Comparison of ENCODE assay signal across 20 cellular contexts in the genomic region with DNA sequence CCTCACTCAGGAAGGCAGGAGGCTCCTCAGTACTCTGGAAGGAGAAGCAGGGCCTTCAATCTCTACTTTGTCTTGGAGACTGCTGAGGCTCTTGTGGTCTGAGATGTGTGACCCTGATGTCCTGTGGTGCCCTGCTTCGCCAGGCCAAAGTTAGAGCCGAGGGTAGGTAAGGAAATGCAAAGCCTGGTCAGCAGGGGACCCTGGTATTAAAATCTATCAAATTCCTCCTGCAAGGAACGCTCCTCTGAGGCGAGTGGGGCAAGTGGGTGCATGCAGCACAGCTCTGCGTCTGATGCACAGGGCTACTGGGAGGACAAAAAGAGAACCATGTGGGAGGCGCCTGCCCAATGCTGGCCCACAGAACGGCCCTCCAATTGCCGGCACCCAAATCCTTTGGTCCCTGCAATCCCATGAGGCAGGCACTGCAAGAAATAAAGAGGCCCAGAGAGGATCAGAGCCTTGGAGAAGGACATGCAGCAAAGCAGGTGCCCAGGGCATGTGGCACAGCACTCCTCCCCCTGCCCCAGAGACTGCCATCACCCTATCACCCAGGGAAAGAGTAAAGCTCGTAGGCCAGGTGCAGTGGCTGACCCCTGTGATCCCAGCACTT. TPM values are rescaled to one million over a fixed set of nuclear protein-coding genes. Genes with fewer than 3 reads are reported as not detected.
DNase-seq lines count a peak whose midpoint lies in the region; ATAC-seq and TF ChIP-seq lines count a peak whose summit lies in the region.
"Had no signal": no experiment of that assay in that cellular context is flagged by ENCODE, and none has a peak within 500 bp of the region (broad histone marks: within the 10 kb centered on the region; RNA-seq: fewer than 3 reads in every experiment).

No MANE protein-coding gene starts in this region.

- intact Hi-C loops in naive thymus-derived CD4-positive, alpha-beta T cell (cut with micrococcal nuclease): loop anchor here in 1 of 2 donors (2.0 kb wide), 1 partner anchor 21 kb away; no protein-coding TSS in a partner anchor
- intact Hi-C loops in esophagus squamous epithelium (cut with DNase I): no loop called here
- intact Hi-C loops in activated T-helper 2 cell treated with anti-CD3 and anti-CD28 coated beads, Interferon-gamma antibody, Interleukin-2, Interleukin-4, amounts not matched to agents 10 μg/mL and 5 μg/mL and 100 μg/mL, durations not matched to agents 14 hours and 24 hours and 36 hours (cut with micrococcal nuclease): loop anchor here (5.0 kb wide), 2 partner anchors 73 to 468 kb away; no protein-coding TSS in a partner anchor

- no peaks in the 10 kb centered on the region for H3K27me3 ChIP-seq in naive thymus-derived CD4-positive, alpha-beta T cell (ENCODE audit: control insufficient read depth in 2 of 2, insufficient read depth in 2 of 2, low read length in 2 of 2)
- H3K27me3 ChIP-seq in esophagus squamous epithelium: no peaks in the 10 kb centered on the region
- H3K27me3 ChIP-seq: adrenal gland, esophagus muscularis mucosa had no signal

- peaks cover 18 to 42% of the 10 kb centered on the region in 2 donors for H3K4me1 ChIP-seq in naive thymus-derived CD4-positive, alpha-beta T cell (ENCODE audit: control insufficient read depth in 2 of 2, insufficient read depth in 2 of 2, low read length in 2 of 2)
- peaks cover 19 to 61% (median 20%) of the 10 kb centered on the region in 3 donors for H3K4me1 ChIP-seq in esophagus squamous epithelium

- H3K27ac ChIP-seq in naive thymus-derived CD4-positive, alpha-beta T cell (ENCODE audit: low read depth, low read length): peak overlapping the region; percentile 19
- no peak overlapping the region for H3K27ac ChIP-seq in esophagus squamous epithelium
- H3K27ac ChIP-seq: adrenal gland, esophagus muscularis mucosa had no signal

- TF ChIP-seq POLR2A in esophagus squamous epithelium (IDR thresholded peaks at IDR 0.05): no peak

- DNase-seq in stimulated activated naive CD8-positive, alpha-beta T cell treated with anti-CD3 and anti-CD28 coated beads, Interleukin-15, amount 100 ng/mL, for 72 hours: no peak
- no peak for DNase-seq in stimulated activated naive CD8-positive, alpha-beta T cell treated with anti-CD3 and anti-CD28 coated beads, Interleukin-15, Interleukin-2, amounts not matched to agents 100 U/mL and 50 U/mL, for 24 hours
- DNase-seq in chondrocyte (ENCODE audit: low spot score) (peak; percentile 47), esophagus squamous epithelium (lab: John Stamatoyannopoulos, UW) (no peak)
- DNase-seq in naive thymus-derived CD4-positive, alpha-beta T cell: no peak
- no peak for DNase-seq in activated T-helper 2 cell treated with anti-CD3 and anti-CD28 coated beads, Interferon-gamma antibody, Interleukin-2, Interleukin-4, amounts not matched to agents 10 μg/mL and 5 μg/mL and 100 μg/mL, durations not matched to agents 14 hours and 24 hours and 36 hours (ENCODE audit: low spot score)
- DNase-seq: activated CD4-positive, alpha-beta T cell treated with anti-CD3 and anti-CD28 coated beads, Interleukin-2, amount 50 U/mL, for 48 hours; Calu3; EL; GOT3; NCI-H1092 treated with DMSO at 0.1 percent for 48 hours; NCI-H2081; NCI-H510A; nucleus accumbens; RPMI8226; stimulated activated CD4-positive, alpha-beta T cell treated with anti-CD3 and anti-CD28 coated beads, Interleukin-15, amount 100 ng/mL, for 24 hours had no signal

- no peak for ATAC-seq in stimulated activated naive CD8-positive, alpha-beta T cell treated with anti-CD3 and anti-CD28 coated beads, Interleukin-15, amount 100 ng/mL, for 72 hours
- no peak for ATAC-seq in stimulated activated naive CD8-positive, alpha-beta T cell treated with anti-CD3 and anti-CD28 coated beads, Interleukin-15, Interleukin-2, amounts not matched to agents 100 U/mL and 50 U/mL, for 24 hours
- no peak for ATAC-seq in naive thymus-derived CD4-positive, alpha-beta T cell
- ATAC-seq in HG03571 (IDR thresholded peaks at IDR 0.05; ENCODE audit: unreplicated experiment): no peak

- POLR2A ChIA-PET in naive thymus-derived CD4-positive, alpha-beta T cell (lab: Charles Lee): interaction anchor here (0.6 kb wide), 1 partner anchor 8 kb away, joined by 3 read pairs; no protein-coding TSS in a partner anchor

- H3K9me3 ChIP-seq in naive thymus-derived CD4-positive, alpha-beta T cell (ENCODE audit: control insufficient read depth in 2 of 3, low read length in 3 of 3): no peaks in the 10 kb centered on the region
- no peaks in the 10 kb centered on the region for H3K9me3 ChIP-seq in esophagus squamous epithelium
- H3K9me3 ChIP-seq: adrenal gland, esophagus muscularis mucosa had no signal

- H3K36me3 ChIP-seq in naive thymus-derived CD4-positive, alpha-beta T cell (ENCODE audit: control insufficient read depth in 2 of 3, insufficient read depth in 3 of 3, low read length in 3 of 3): no peaks in the 10 kb centered on the region
- H3K36me3 ChIP-seq in esophagus squamous epithelium: no peaks in the 10 kb centered on the region
- H3K36me3 ChIP-seq: adrenal gland, esophagus muscularis mucosa had no signal

- CTCF ChIA-PET in naive thymus-derived CD4-positive, alpha-beta T cell (lab: Charles Lee): interaction anchor here (1.3 kb wide), 1 partner anchor 9 kb away, joined by 3 read pairs; no protein-coding TSS in a partner anchor

- no peaks in the 10 kb centered on the region for H3K9me3 Mint-ChIP-seq in stimulated activated naive CD8-positive, alpha-beta T cell treated with anti-CD3 and anti-CD28 coated beads, Interleukin-15, amount 100 ng/mL, for 72 hours
- peaks cover 4% of the 10 kb centered on the region for H3K9me3 Mint-ChIP-seq in chondrocyte (ENCODE audit: low read depth)
- peaks cover 0 to 12% (median 3%) of the 10 kb centered on the region in 11 donors for H3K9me3 Mint-ChIP-seq in naive thymus-derived CD4-positive, alpha-beta T cell
- H3K9me3 Mint-ChIP-seq in activated T-helper 2 cell treated with anti-CD3 and anti-CD28 coated beads, Interferon-gamma antibody, Interleukin-2, Interleukin-4, amounts not matched to agents 10 μg/mL and 5 μg/mL and 100 μg/mL, durations not matched to agents 14 hours and 24 hours and 36 hours: no peaks in the 10 kb centered on the region
- H3K9me3 Mint-ChIP-seq: activated T-helper 1 cell treated with anti-CD3 and anti-CD28 coated beads, Interleukin-12 subunit alpha, Interleukin-12 subunit beta, Interleukin-2, Interleukin-4 antibody, amounts not matched to agents 30 ng/mL and 10 ng/mL and 1 ng/mL, durations not matched to agents 14 hours and 24 hours and 36 hours had no signal

- no peak for TF ChIP-seq CTCF in chondrocyte (IDR thresholded peaks at IDR 0.05)
- TF ChIP-seq CTCF in esophagus squamous epithelium (IDR thresholded peaks at IDR 0.05): no peak

- no peaks in the 10 kb centered on the region for H3K36me3 Mint-ChIP-seq in chondrocyte (ENCODE audit: low read depth)
- peaks cover 0 to 3% (median 0%) of the 10 kb centered on the region in 5 donors for H3K36me3 Mint-ChIP-seq in naive thymus-derived CD4-positive, alpha-beta T cell
- H3K36me3 Mint-ChIP-seq in activated T-helper 2 cell treated with anti-CD3 and anti-CD28 coated beads, Interferon-gamma antibody, Interleukin-2, Interleukin-4, amounts not matched to agents 10 μg/mL and 5 μg/mL and 100 μg/mL, durations not matched to agents 14 hours and 24 hours and 36 hours (ENCODE audit: low read depth): no peaks in the 10 kb centered on the region

- H3K4me3 ChIP-seq in naive thymus-derived CD4-positive, alpha-beta T cell (ENCODE audit: low read length): no peak overlapping the region
- no peak overlapping the region for H3K4me3 ChIP-seq in esophagus squamous epithelium
- H3K4me3 ChIP-seq: adrenal gland, esophagus muscularis mucosa had no signal

- WGBS in esophagus squamous epithelium, 2 donors: 54 to 58% methylated on average over 4 to 7 of the region's 9 CpGs

- H3K4me1 Mint-ChIP-seq in stimulated activated naive CD8-positive, alpha-beta T cell treated with anti-CD3 and anti-CD28 coated beads, Interleukin-15, amount 100 ng/mL, for 72 hours: peaks cover 49% of the 10 kb centered on the region
- peaks cover 12% of the 10 kb centered on the region for H3K4me1 Mint-ChIP-seq in chondrocyte (ENCODE audit: low read depth)
- peaks cover 52 to 91% (median 82%) of the 10 kb centered on the region in 7 donors for H3K4me1 Mint-ChIP-seq in naive thymus-derived CD4-positive, alpha-beta T cell
- peaks cover 46% of the 10 kb centered on the region for H3K4me1 Mint-ChIP-seq in activated T-helper 2 cell treated with anti-CD3 and anti-CD28 coated beads, Interferon-gamma antibody, Interleukin-2, Interleukin-4, amounts not matched to agents 10 μg/mL and 5 μg/mL and 100 μg/mL, durations not matched to agents 14 hours and 24 hours and 36 hours (ENCODE audit: low read depth)

- peak overlapping the region; percentile 55 to 69 for H3K27ac Mint-ChIP-seq in stimulated activated naive CD8-positive, alpha-beta T cell treated with anti-CD3 and anti-CD28 coated beads, Interleukin-15, amount 100 ng/mL, for 72 hours
- no peak overlapping the region for H3K27ac Mint-ChIP-seq in chondrocyte (ENCODE audit: unreplicated experiment)
- peak overlapping the region; percentile 20 to 100 (median 86) for H3K27ac Mint-ChIP-seq in naive thymus-derived CD4-positive, alpha-beta T cell
- H3K27ac Mint-ChIP-seq in activated T-helper 2 cell treated with anti-CD3 and anti-CD28 coated beads, Interferon-gamma antibody, Interleukin-2, Interleukin-4, amounts not matched to agents 10 μg/mL and 5 μg/mL and 100 μg/mL, durations not matched to agents 14 hours and 24 hours and 36 hours: no peak overlapping the region
- H3K27ac Mint-ChIP-seq: activated T-helper 1 cell treated with anti-CD3 and anti-CD28 coated beads, Interleukin-12 subunit alpha, Interleukin-12 subunit beta, Interleukin-2, Interleukin-4 antibody, amounts not matched to agents 30 ng/mL and 10 ng/mL and 1 ng/mL, durations not matched to agents 14 hours and 24 hours and 36 hours had no signal

- H3K27me3 Mint-ChIP-seq in stimulated activated naive CD8-positive, alpha-beta T cell treated with anti-CD3 and anti-CD28 coated beads, Interleukin-15, amount 100 ng/mL, for 72 hours: no peaks in the 10 kb centered on the region
- peaks cover 19% of the 10 kb centered on the region for H3K27me3 Mint-ChIP-seq in chondrocyte (ENCODE audit: low read depth)
- H3K27me3 Mint-ChIP-seq in naive thymus-derived CD4-positive, alpha-beta T cell: peaks cover 0 to 28% (median 0%) of the 10 kb centered on the region in 5 donors
- H3K27me3 Mint-ChIP-seq in activated T-helper 2 cell treated with anti-CD3 and anti-CD28 coated beads, Interferon-gamma antibody, Interleukin-2, Interleukin-4, amounts not matched to agents 10 μg/mL and 5 μg/mL and 100 μg/mL, durations not matched to agents 14 hours and 24 hours and 36 hours (ENCODE audit: low read depth): peaks cover 26% of the 10 kb centered on the region

- no peak overlapping the region for H3K4me3 Mint-ChIP-seq in stimulated activated naive CD8-positive, alpha-beta T cell treated with anti-CD3 and anti-CD28 coated beads, Interleukin-15, amount 100 ng/mL, for 72 hours
- no peak overlapping the region for H3K4me3 Mint-ChIP-seq in chondrocyte (ENCODE audit: unreplicated experiment)
- H3K4me3 Mint-ChIP-seq in naive thymus-derived CD4-positive, alpha-beta T cell: no peak overlapping the region
- H3K4me3 Mint-ChIP-seq in activated T-helper 2 cell treated with anti-CD3 and anti-CD28 coated beads, Interferon-gamma antibody, Interleukin-2, Interleukin-4, amounts not matched to agents 10 μg/mL and 5 μg/mL and 100 μg/mL, durations not matched to agents 14 hours and 24 hours and 36 hours (ENCODE audit: low read depth): no peak overlapping the region
- H3K4me3 Mint-ChIP-seq: activated T-helper 1 cell treated with anti-CD3 and anti-CD28 coated beads, Interleukin-12 subunit alpha, Interleukin-12 subunit beta, Interleukin-2, Interleukin-4 antibody, amounts not matched to agents 30 ng/mL and 10 ng/mL and 1 ng/mL, durations not matched to agents 14 hours and 24 hours and 36 hours had no signal

RNA-seq across cellular contexts. Expression of a gene that starts 23.1 kb away (rescaled TPM):
- total RNA-seq in chondrocyte (46.2 to 74.6 TPM (median 48.7 TPM) in 3 replicates), esophagus squamous epithelium (10 to 100 TPM; 28.2 to 79.5 (median 40.4) TPM)
- 10 to 100 TPM; 13.5 to 57.2 (median 24.5) TPM for total RNA-seq in naive thymus-derived CD4-positive, alpha-beta T cell
- polyA plus RNA-seq in naive thymus-derived CD4-positive, alpha-beta T cell: 1 to 10 TPM; 1.8 to 4.2 TPM
- total RNA-seq in activated T-helper 2 cell treated with anti-CD3 and anti-CD28 coated beads, Interferon-gamma antibody, Interleukin-2, Interleukin-4, amounts not matched to agents 10 μg/mL and 5 μg/mL and 100 μg/mL, durations not matched to agents 14 hours and 24 hours and 36 hours: 79.2 and 80.4 TPM in 2 replicates

Comparison
In these comparisons a context has a peak if more than half of its experiments do, and no peak if none do; other contexts are left out.
1. H3K27ac Mint-ChIP-seq: peak in stimulated activated naive CD8-positive, alpha-beta T cell treated with anti-CD3 and anti-CD28 coated beads, Interleukin-15, amount 100 ng/mL, for 72 hours (2 of 2) and naive thymus-derived CD4-positive, alpha-beta T cell (9 of 9); none in chondrocyte (single experiment) and activated T-helper 2 cell treated with anti-CD3 and anti-CD28 coated beads, Interferon-gamma antibody, Interleukin-2, Interleukin-4, amounts not matched to agents 10 μg/mL and 5 μg/mL and 100 μg/mL, durations not matched to agents 14 hours and 24 hours and 36 hours (single experiment).